Comparison of ENCODE assay signal across 26 cellular contexts in the genomic region with DNA sequence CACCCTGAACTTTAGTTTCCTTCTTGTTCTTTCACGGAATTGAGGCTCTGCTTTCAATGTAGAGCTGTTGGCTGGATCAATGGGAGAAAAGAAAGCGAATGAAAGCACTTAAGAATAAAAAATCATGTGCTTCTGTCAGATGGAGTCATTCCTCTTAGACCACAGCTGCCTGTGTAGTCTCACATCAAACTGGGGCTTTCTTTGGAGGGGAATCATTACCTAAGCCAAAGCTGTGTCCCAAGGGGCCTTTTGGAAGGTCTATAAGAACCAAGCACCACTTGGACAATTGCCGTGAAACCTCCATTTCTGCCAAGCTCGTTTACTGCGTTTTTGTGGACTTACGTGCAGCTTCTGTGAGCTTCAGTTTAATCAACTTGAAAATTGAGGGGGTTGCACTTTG. TPM values are rescaled to one million over a fixed set of nuclear protein-coding genes. Genes with fewer than 3 reads are reported as not detected.
DNase-seq lines count a peak whose midpoint lies in the region; FAIRE-seq and TF ChIP-seq lines count a peak whose summit lies in the region.
"Had no signal": no experiment of that assay in that cellular context is flagged by ENCODE, and none has a peak within 500 bp of the region (broad histone marks: within the 10 kb centered on the region; RNA-seq: fewer than 3 reads in every experiment).

No MANE protein-coding gene starts in this region.

- peaks cover 35% of the 10 kb centered on the region for H4K20me1 ChIP-seq in astrocyte (ENCODE audit: insufficient read depth, low read length)

- TF ChIP-seq CTCF in astrocyte (IDR thresholded peaks at IDR 0.05; ENCODE audit: insufficient read depth, low read depth, low read length) (no peak), coronary artery (IDR thresholded peaks at IDR 0.05) (no peak)

- peak overlapping the region in 1 of 2 experiments; percentile 76 for H3K18ac ChIP-seq in mesenchymal stem cell (ENCODE audit: low read depth in 1 of 2, low read length in 2 of 2)

- no peak overlapping the region for H3K4ac ChIP-seq in mesenchymal stem cell (ENCODE audit: low read depth in 1 of 2, low read length in 2 of 2)

- 86% methylated on average over 6 of the region's 6 CpGs for WGBS in mesenchymal stem cell

- H3K14ac ChIP-seq in mesenchymal stem cell (ENCODE audit: low read length in 2 of 2) = no peak overlapping the region

- no peaks in the 10 kb centered on the region for H3K27me3 Mint-ChIP-seq in astrocyte (ENCODE audit: low read depth, unreplicated experiment)

- no peak overlapping the region for H2BK12ac ChIP-seq in mesenchymal stem cell (ENCODE audit: low read length in 2 of 2)

- peaks cover 26% of the 10 kb centered on the region for H3K4me1 ChIP-seq in astrocyte (ENCODE audit: insufficient read depth, low read length)
- peaks cover 24% of the 10 kb centered on the region for H3K4me1 ChIP-seq in mesenchymal stem cell (ENCODE audit: control insufficient read depth, insufficient read depth, low read depth, low read length)

- no peak overlapping the region for H3K27ac ChIP-seq in astrocyte (ENCODE audit: low read depth, low read length)
- no peak overlapping the region for H3K27ac ChIP-seq in mesenchymal stem cell (ENCODE audit: low read length, poor library complexity, severe bottlenecking)
- peak overlapping the region in 1 of 2 donors; percentile 4 for H3K27ac ChIP-seq in coronary artery
- H3K27ac ChIP-seq: 22Rv1 had no signal

- H2BK15ac ChIP-seq in mesenchymal stem cell (ENCODE audit: low read depth, poor library complexity, severe bottlenecking) = no peak overlapping the region

- H3K36me3 Mint-ChIP-seq in astrocyte (ENCODE audit: low read depth, unreplicated experiment) = peaks cover 15% of the 10 kb centered on the region

- no peaks in the 10 kb centered on the region for H3K9me3 Mint-ChIP-seq in astrocyte (ENCODE audit: unreplicated experiment)

- H2BK120ac ChIP-seq in mesenchymal stem cell (ENCODE audit: low read depth, low read length) = no peak overlapping the region

- peaks cover 49% of the 10 kb centered on the region for H3K79me2 ChIP-seq in astrocyte (ENCODE audit: insufficient read depth, low read length)

- H3K27me3 ChIP-seq in astrocyte (ENCODE audit: insufficient read depth, low read length) (no peaks in the 10 kb centered on the region), mesenchymal stem cell (ENCODE audit: control insufficient read depth in 1 of 2, insufficient read depth in 1 of 2, low read length in 2 of 2) (no peaks in the 10 kb centered on the region)
- H3K27me3 ChIP-seq: BE2C, sigmoid colon had no signal

- H3K4me3 Mint-ChIP-seq in astrocyte (ENCODE audit: unreplicated experiment) = no peak overlapping the region
- H3K4me3 Mint-ChIP-seq: T-helper 17 cell had no signal

- no peak overlapping the region for H3K9ac ChIP-seq in astrocyte (ENCODE audit: low read length)
- H3K9ac ChIP-seq in mesenchymal stem cell (ENCODE audit: low read length) = no peak overlapping the region

- peak; percentile 62 for FAIRE-seq in astrocyte (lab: Jason Lieb, UNC)

- no peak overlapping the region for H3K23ac ChIP-seq in mesenchymal stem cell (ENCODE audit: low read length in 2 of 2)

- H3K79me1 ChIP-seq in mesenchymal stem cell (replicated peaks; ENCODE audit: low read length, poor library complexity, severe bottlenecking) = peaks cover 37% of the 10 kb centered on the region

- peak; percentile 36 for DNase-seq in NCI-H82 (lab: John Stamatoyannopoulos, UW)
- no peak for DNase-seq in NCI-H82 treated with DMSO at 0.1 percent for 48 hours (lab: John Stamatoyannopoulos, UW; ENCODE audit: unreplicated experiment)
- DNase-seq in astrocyte (ENCODE audit: low read depth) = no peak
- peak; percentile 52 for DNase-seq in mesenchymal stem cell
- DNase-seq in NCI-H1048 (lab: John Stamatoyannopoulos, UW) = no peak
- DNase-seq in NCI-H128 (lab: John Stamatoyannopoulos, UW; ENCODE audit: unreplicated experiment) = no peak
- DNase-seq in coronary artery (ENCODE audit: low spot score) = no peak
- no peak for DNase-seq in middle frontal gyrus (ENCODE audit: extremely low spot score, low spot score)
- DNase-seq: activated CD4-positive, alpha-beta T cell treated with anti-CD3 and anti-CD28 coated beads, Interleukin-2, amount 50 U/mL, for 48 hours; activated gamma-delta T cell; BE2C; erythroblast; GDM1; left ventricle myocardium superior; NCI-H1694 treated with DMSO at 0.1 percent for 48 hours; NCI-H526 treated with DMSO at 0.1 percent for 48 hours; occipital lobe; sigmoid colon; stimulated activated CD4-positive, alpha-beta T cell treated with anti-CD3 and anti-CD28 coated beads, Interleukin-1b, Interleukin-23, amount 100 ng/mL, for 48 hours; stimulated activated naive CD4-positive, alpha-beta T cell treated with Interleukin-2 at 50 U/mL for 16 hours; T-helper 17 cell; trophoblast cell had no signal

- no peak overlapping the region for H4K8ac ChIP-seq in mesenchymal stem cell (ENCODE audit: low read length)

- H3K9me3 ChIP-seq in astrocyte (ENCODE audit: insufficient read depth, low read depth, low read length) (no peaks in the 10 kb centered on the region), mesenchymal stem cell (ENCODE audit: control insufficient read depth, low read length) (no peaks in the 10 kb centered on the region)
- H3K9me3 ChIP-seq: BE2C, sigmoid colon had no signal

- peaks cover 21% of the 10 kb centered on the region for H3K4me1 Mint-ChIP-seq in astrocyte (ENCODE audit: low read depth, unreplicated experiment)
- H3K4me1 Mint-ChIP-seq: T-helper 17 cell had no signal

- no peak overlapping the region for H2BK5ac ChIP-seq in mesenchymal stem cell (ENCODE audit: low read depth, low read length, poor library complexity, severe bottlenecking)

- no peak overlapping the region for H4K91ac ChIP-seq in mesenchymal stem cell (ENCODE audit: low read length)

- H3K4me2 ChIP-seq in astrocyte (ENCODE audit: low read length) (no peak overlapping the region), mesenchymal stem cell (ENCODE audit: low read length, poor library complexity, severe bottlenecking) (no peak overlapping the region)

- no peak overlapping the region for H3K27ac Mint-ChIP-seq in astrocyte (ENCODE audit: unreplicated experiment)
- H3K27ac Mint-ChIP-seq: T-helper 17 cell had no signal

- H2AFZ ChIP-seq in astrocyte (ENCODE audit: low read depth, low read length) = no peak overlapping the region
- H2AFZ ChIP-seq in mesenchymal stem cell (ENCODE audit: low read depth, low read length) = no peak overlapping the region

- H3K4me3 ChIP-seq in astrocyte (ENCODE audit: insufficient read depth, low read depth, low read length) (no peak overlapping the region), mesenchymal stem cell (ENCODE audit: insufficient read depth in 1 of 2, low read depth in 1 of 2, low read length in 2 of 2) (no peak overlapping the region), coronary artery (no peak overlapping the region)
- H3K4me3 ChIP-seq: sigmoid colon had no signal

- H2AK5ac ChIP-seq in mesenchymal stem cell (ENCODE audit: low read length, severe bottlenecking) = no peak overlapping the region

- H3K36me3 ChIP-seq in astrocyte (ENCODE audit: insufficient read depth, low read length) (no peaks in the 10 kb centered on the region), mesenchymal stem cell (ENCODE audit: control insufficient read depth in 1 of 2, insufficient read depth in 2 of 2, low read depth in 1 of 2, low read length in 2 of 2) (peaks cover 15 to 24% of the 10 kb centered on the region in 2 experiments)
- H3K36me3 ChIP-seq: sigmoid colon had no signal

RNA-seq across cellular contexts. Expression of gene RNF113B, which starts 44.2 kb away (rescaled TPM):
- not detected in 2 replicates for total RNA-seq in astrocyte
- polyA plus RNA-seq in mesenchymal stem cell (2013, experiment 1 of 2) = not detected
- not detected for polyA plus RNA-seq in mesenchymal stem cell (2013, experiment 2 of 2)
- total RNA-seq: cardiac septum, glomerular endothelial cell, H4, left ventricle myocardium superior, occipital lobe, sigmoid colon, T-helper 17 cell had no signal
- polyA plus RNA-seq: sigmoid colon had no signal

Comparison
In these comparisons a context has a peak if more than half of its experiments do, and no peak if none do; other contexts are left out.
1. DNase-seq: peak in NCI-H82 (single experiment) and mesenchymal stem cell (single experiment); none in NCI-H82 treated with DMSO at 0.1 percent for 48 hours (single experiment), astrocyte (single experiment), NCI-H1048 (single experiment), NCI-H128 (single experiment), coronary artery (single experiment) and middle frontal gyrus (single experiment).